8 cellular contexts compared by ENCODE assay signal in the genomic region with DNA sequence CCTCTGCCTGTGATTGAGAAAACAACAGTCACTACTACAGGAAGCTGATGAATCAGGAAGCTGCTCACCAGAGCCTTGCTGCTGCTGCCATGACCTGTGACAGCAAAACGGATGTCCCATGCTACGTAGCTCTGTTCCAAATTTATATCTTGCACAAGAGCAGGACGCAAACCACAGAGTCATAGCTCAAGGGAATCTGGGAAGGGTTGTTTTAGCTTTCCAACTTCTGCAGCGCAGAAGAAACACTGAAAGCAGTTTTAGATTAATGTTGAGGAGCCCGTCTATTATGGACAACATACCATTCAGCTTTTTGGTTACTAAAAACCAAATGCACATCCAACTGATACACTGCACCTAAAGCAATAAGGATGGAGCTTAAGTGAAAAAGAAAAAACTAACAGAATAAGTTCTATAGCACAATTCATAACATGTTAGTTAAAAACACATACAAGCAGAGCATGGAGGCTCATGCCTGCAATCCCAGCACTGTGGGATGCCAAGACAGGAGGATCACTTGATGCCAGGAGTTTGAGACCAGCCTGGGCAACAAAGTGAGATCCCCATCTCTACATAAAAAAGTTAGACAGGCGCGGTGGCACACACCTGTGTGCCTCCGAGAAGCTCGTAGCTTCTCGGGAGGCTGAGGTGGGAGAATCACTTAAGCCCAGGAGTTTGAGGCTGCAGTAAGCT. TPM values are rescaled to one million over a fixed set of nuclear protein-coding genes. Genes with fewer than 3 reads are reported as not detected.
A peak's percentile ranks its signal among the peaks of the same experiment; 100 is the strongest.
DNase-seq lines count a peak whose midpoint lies in the region; ATAC-seq lines count a peak whose summit lies in the region.
"Had no signal": no experiment of that assay in that cellular context is flagged by ENCODE, and none has a peak within 500 bp of the region (broad histone marks: within the 10 kb centered on the region; RNA-seq: fewer than 3 reads in every experiment).

No MANE protein-coding gene starts in this region.

- DNase-seq in SKM-1 treated with dmso at 0.1 percent for 144 hours (lab: John Stamatoyannopoulos, UW; ENCODE audit: unreplicated experiment) (peak; percentile 59), brain pericyte (ENCODE audit: low read depth, low spot score) (peak; percentile 70), left lobe of liver (ENCODE audit: low spot score) (peak; percentile 62), iPS-NIHi11 (ENCODE audit: low spot score) (no peak)
- DNase-seq in stimulated activated CD8-positive, alpha-beta memory T cell treated with anti-CD3 and anti-CD28 coated beads, Interleukin-15, amount 100 ng/mL, for 1 hour (ENCODE audit: low read depth): peak; percentile 14
- no peak for DNase-seq in effector CD8-positive, alpha-beta T cell (lab: John Stamatoyannopoulos, UW)

- peak; percentile 54 for ATAC-seq in HG02642 (IDR thresholded peaks at IDR 0.05; ENCODE audit: poor library complexity, unreplicated experiment)
- peak; percentile 80 for ATAC-seq in left lobe of liver

RNA-seq across cellular contexts. Expression of a gene that starts 1.7 kb away (rescaled TPM):
- not detected for total RNA-seq in left lobe of liver
- total RNA-seq: urinary bladder had no signal

RNA-seq across cellular contexts. Expression of a gene that starts 21.1 kb away (rescaled TPM):
- 7.1 TPM for total RNA-seq in left lobe of liver

RNA-seq across cellular contexts. Expression of a gene that starts 37.6 kb away (rescaled TPM):
- total RNA-seq in left lobe of liver: 0.68 TPM

Comparison
In these comparisons a context has a peak if more than half of its experiments do, and no peak if none do; other contexts are left out.
1. DNase-seq: peak in SKM-1 treated with dmso at 0.1 percent for 144 hours (single experiment), brain pericyte (single experiment), left lobe of liver (single experiment) and stimulated activated CD8-positive, alpha-beta memory T cell treated with anti-CD3 and anti-CD28 coated beads, Interleukin-15, amount 100 ng/mL, for 1 hour (single experiment); none in effector CD8-positive, alpha-beta T cell (single experiment) and iPS-NIHi11 (single experiment).